In the genomic region with DNA sequence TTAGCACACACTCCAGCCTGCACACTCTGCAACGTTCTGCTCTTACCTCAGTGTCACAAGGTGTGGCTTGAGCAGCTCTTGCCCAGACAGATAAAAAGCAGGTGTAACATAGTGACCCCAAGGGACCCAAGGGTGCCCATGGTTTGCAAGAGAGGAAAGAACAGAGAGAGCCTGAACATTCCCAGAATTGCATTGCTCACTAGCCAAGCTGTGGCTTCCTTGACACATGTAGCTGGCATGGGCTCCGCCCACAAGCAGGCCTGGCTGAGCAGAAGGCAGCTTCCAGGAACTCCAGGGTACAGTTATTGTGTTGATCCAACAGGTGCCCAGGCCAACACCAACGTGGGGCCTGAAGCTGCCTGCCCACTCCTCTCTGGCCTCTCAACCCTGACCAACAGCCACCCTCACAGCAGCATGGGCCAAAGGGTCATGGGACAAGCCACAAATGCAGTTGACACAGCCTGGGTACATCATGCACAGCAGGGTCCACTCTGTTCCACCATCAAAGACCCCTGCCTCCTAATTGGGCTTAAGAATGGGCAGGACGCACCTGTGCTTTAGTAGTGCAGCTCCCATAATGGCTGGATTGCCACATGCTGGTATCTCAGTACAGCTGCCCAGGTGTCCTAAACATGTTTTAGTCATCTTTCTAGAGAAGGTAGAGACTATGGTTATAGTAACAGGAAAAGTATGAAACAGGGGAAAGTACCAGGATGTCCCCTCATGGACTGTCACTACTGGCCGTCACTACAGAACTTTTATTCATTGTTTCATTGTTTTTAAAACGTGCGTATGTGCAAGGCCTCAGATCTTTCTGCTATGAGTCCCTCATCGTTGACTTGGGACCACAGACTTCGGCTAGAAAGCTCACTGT, we compare ENCODE assay signal across 14 cellular contexts.
A peak's percentile ranks its signal among the peaks of the same experiment; 100 is the strongest.
DNase-seq lines count a peak whose midpoint lies in the region; ATAC-seq, FAIRE-seq and TF ChIP-seq lines count a peak whose summit lies in the region.
"Had no signal": no experiment of that assay in that cellular context is flagged by ENCODE, and none has a peak within 500 bp of the region (broad histone marks: within the 10 kb centered on the region; RNA-seq: fewer than 3 reads in every experiment).

No MANE protein-coding gene starts in this region.

- TF ChIP-seq POLR2A in GM12878 (IDR thresholded peaks at IDR 0.05; ENCODE audit: low read depth, low read length): no peak

- H3K4me1 ChIP-seq in GM12878 (ENCODE audit: control insufficient read depth, insufficient read depth, low read length): peaks cover 13% of the 10 kb centered on the region
- H3K4me1 ChIP-seq in aorta (ENCODE audit: control insufficient read depth in 1 of 2, insufficient read depth in 2 of 2, low read length in 2 of 2): no peaks in the 10 kb centered on the region

- H3K9ac ChIP-seq in GM12878 (ENCODE audit: control insufficient read depth, insufficient read depth, low read length): no peak overlapping the region

- H3K4me2 ChIP-seq in GM12878 (ENCODE audit: control insufficient read depth, insufficient read depth): no peak overlapping the region

- peaks cover 28% of the 10 kb centered on the region for H3K27me3 Mint-ChIP-seq in stimulated activated naive CD8-positive, alpha-beta T cell treated with anti-CD3 and anti-CD28 coated beads, Interleukin-15, amount 100 ng/mL, for 72 hours

- RAD21 ChIA-PET in GM12878 (lab: Charles Lee; ENCODE audit: unreplicated experiment): interaction anchor here (1.7 kb wide), 1 partner anchor 76 kb away, joined by 4 read pairs; no protein-coding TSS in a partner anchor

- H3K27me3 ChIP-seq in GM12878 (replicated peaks in 1 of 2; ENCODE audit: control insufficient read depth in 2 of 2, insufficient read depth in 2 of 2, low read length in 1 of 2) (no peaks in the 10 kb centered on the region), aorta (ENCODE audit: control insufficient read depth in 1 of 2, insufficient read depth in 2 of 2, low read length in 1 of 2) (no peaks in the 10 kb centered on the region)

- no TSS peak for BruUV-seq in GM12878 (replicated peaks; lab: Mats Ljungman, UMichigan)

- no peak for FAIRE-seq in GM12878 (lab: Jason Lieb, UNC)

- H2AFZ ChIP-seq in GM12878 (ENCODE audit: control insufficient read depth, low read depth, low read length): no peak overlapping the region

- H3K79me2 ChIP-seq in GM12878 (ENCODE audit: control insufficient read depth, insufficient read depth, low read length): no peaks in the 10 kb centered on the region

- POLR2A ChIA-PET in GM12878 (lab: Charles Lee): interaction anchor here (0.6 kb wide), 1 partner anchor 1516 kb away, joined by 3 read pairs; no protein-coding TSS in a partner anchor

- H3K9me3 ChIP-seq in GM12878 (replicated peaks; ENCODE audit: control insufficient read depth, insufficient read depth, low read length) (no peaks in the 10 kb centered on the region), aorta (ENCODE audit: control insufficient read depth, low read length) (no peaks in the 10 kb centered on the region)

- peaks cover 12% of the 10 kb centered on the region for H3K4me1 Mint-ChIP-seq in stimulated activated naive CD8-positive, alpha-beta T cell treated with anti-CD3 and anti-CD28 coated beads, Interleukin-15, amount 100 ng/mL, for 72 hours

- no peak for TF ChIP-seq RAD21 in GM12878 (IDR thresholded peaks at IDR 0.05; ENCODE audit: insufficient read depth, low read depth, low read length)

- CTCF ChIA-PET in GM12878 (lab: Yijun Ruan, JAX): no interaction called here

- no peak overlapping the region for H3K4me3 ChIP-seq in GM12878
- H3K4me3 ChIP-seq in aorta (ENCODE audit: low read length in 2 of 2): no peak overlapping the region

- H4K20me1 ChIP-seq in GM12878 (ENCODE audit: control insufficient read depth, insufficient read depth): no peaks in the 10 kb centered on the region

- TF ChIP-seq EP300 in GM12878 (IDR thresholded peaks at IDR 0.05; ENCODE audit: borderline replicate concordance in 1 of 2, control insufficient read depth in 1 of 2, low read depth in 2 of 2, low read length in 2 of 2): no peak

- intact Hi-C loops in GM12878 (cut with micrococcal nuclease; ENCODE audit: unreplicated experiment): no loop called here
- intact Hi-C loops in aorta (cut with DNase I): no loop called here

- H3K27ac ChIP-seq in GM12878 (ENCODE audit: control insufficient read depth, insufficient read depth): no peak overlapping the region
- no peak overlapping the region for H3K27ac ChIP-seq in aorta (ENCODE audit: low read depth in 1 of 2, low read length in 2 of 2)

- ATAC-seq in stimulated activated naive CD8-positive, alpha-beta T cell treated with anti-CD3 and anti-CD28 coated beads, Interleukin-15, amount 100 ng/mL, for 72 hours: peak; percentile 8
- ATAC-seq in stimulated activated naive CD8-positive, alpha-beta T cell treated with anti-CD3 and anti-CD28 coated beads, Interleukin-15, Interleukin-2, amounts not matched to agents 100 U/mL and 50 U/mL, for 24 hours: no peak
- ATAC-seq in GM12878: no peak
- peak; percentile 71 for ATAC-seq in left lobe of liver
- ATAC-seq in aorta (ENCODE audit: low FRiP score): peak; percentile 37
- ATAC-seq in GM18502 (IDR thresholded peaks at IDR 0.05; ENCODE audit: poor library complexity, unreplicated experiment): no peak

- in situ Hi-C loops in GM12878 (cut with MboI): no loop called here

- no peak overlapping the region for H3K27ac Mint-ChIP-seq in stimulated activated naive CD8-positive, alpha-beta T cell treated with anti-CD3 and anti-CD28 coated beads, Interleukin-15, amount 100 ng/mL, for 72 hours

- WGBS in GM12878 (ENCODE audit: insufficient coverage, insufficient replicate concordance, low lambda C conversion rate, missing lambda C conversion rate): 53% methylated on average over 9 of the region's 9 CpGs
- WGBS in aorta, 2 donors: 85% methylated on average over 9 of the region's 9 CpGs

- SMC1A ChIA-PET in GM12878 (lab: Charles Lee; ENCODE audit: uncharacterized antibody, unreplicated experiment): interaction anchor here (0.6 kb wide), 1 partner anchor 395 kb away, joined by 3 read pairs; no protein-coding TSS in a partner anchor

- no peak for DNase-seq in stimulated activated naive CD8-positive, alpha-beta T cell treated with anti-CD3 and anti-CD28 coated beads, Interleukin-15, amount 100 ng/mL, for 72 hours
- DNase-seq in stimulated activated naive CD8-positive, alpha-beta T cell treated with anti-CD3 and anti-CD28 coated beads, Interleukin-15, Interleukin-2, amounts not matched to agents 100 U/mL and 50 U/mL, for 24 hours: no peak
- DNase-seq in GM12878 (ENCODE audit: low read depth, low spot score) (no peak), left lobe of liver (ENCODE audit: low spot score) (peak; percentile 94), aorta (peak in 1 of 2 donors; percentile 61)
- DNase-seq in stimulated activated CD4-positive, alpha-beta T cell treated with anti-CD3 and anti-CD28 coated beads, Interleukin-2, amount 100 ng/mL, for 24 hours: no peak
- no peak for DNase-seq in activated CD4-positive, alpha-beta T cell treated with anti-CD3 and anti-CD28 coated beads, Interleukin-2, amount 50 U/mL, for 4 hours
- DNase-seq: activated CD8-positive, alpha-beta memory T cell treated with anti-CD3 and anti-CD28 coated beads, Interleukin-2, amount 50 U/mL, for 48 hours; anterior cingulate cortex; erythroblast; NCI-H1436 treated with DMSO at 0.1 percent for 48 hours; retina; T-helper 9 cell had no signal

- H3K4me3 Mint-ChIP-seq in stimulated activated naive CD8-positive, alpha-beta T cell treated with anti-CD3 and anti-CD28 coated beads, Interleukin-15, amount 100 ng/mL, for 72 hours: no peak overlapping the region

- H3K36me3 ChIP-seq in GM12878 (ENCODE audit: control insufficient read depth in 2 of 2, insufficient read depth in 2 of 2, low read length in 1 of 2): no peaks in the 10 kb centered on the region
- no peaks in the 10 kb centered on the region for H3K36me3 ChIP-seq in aorta (ENCODE audit: control insufficient read depth in 1 of 2, insufficient read depth in 2 of 2, low read length in 1 of 2)

- no peak for TF ChIP-seq CTCF in GM12878 (IDR thresholded peaks at IDR 0.05 in 2 of 3, conservative IDR thresholded peaks at IDR 0.05 in 1 of 3; ENCODE audit: control insufficient read depth in 2 of 3, extremely low read depth in 1 of 3, insufficient read depth in 1 of 3, low read depth in 3 of 3, low read length in 3 of 3)

- H3K9me3 Mint-ChIP-seq in stimulated activated naive CD8-positive, alpha-beta T cell treated with anti-CD3 and anti-CD28 coated beads, Interleukin-15, amount 100 ng/mL, for 72 hours: no peaks in the 10 kb centered on the region

TF ChIP-seq in GM12878, 131 proteins besides CTCF, POLR2A, EP300 and RAD21:
- no peak for TF ChIP-seq IRF4 (IDR thresholded peaks at IDR 0.05; ENCODE audit: low read depth, low read length)
- no peak for TF ChIP-seq RB1 (IDR thresholded peaks at IDR 0.05; ENCODE audit: borderline replicate concordance)
- TF ChIP-seq NBN (IDR thresholded peaks at IDR 0.05): no peak
- TF ChIP-seq, protein P1, sequence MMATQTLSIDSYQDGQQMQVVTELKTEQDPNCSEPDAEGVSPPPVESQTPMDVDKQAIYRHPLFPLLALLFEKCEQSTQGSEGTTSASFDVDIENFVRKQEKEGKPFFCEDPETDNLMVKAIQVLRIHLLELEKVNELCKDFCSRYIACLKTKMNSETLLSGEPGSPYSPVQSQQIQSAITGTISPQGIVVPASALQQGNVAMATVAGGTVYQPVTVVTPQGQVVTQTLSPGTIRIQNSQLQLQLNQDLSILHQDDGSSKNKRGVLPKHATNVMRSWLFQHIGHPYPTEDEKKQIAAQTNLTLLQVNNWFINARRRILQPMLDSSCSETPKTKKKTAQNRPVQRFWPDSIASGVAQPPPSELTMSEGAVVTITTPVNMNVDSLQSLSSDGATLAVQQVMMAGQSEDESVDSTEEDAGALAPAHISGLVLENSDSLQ (IDR thresholded peaks at IDR 0.05): no peak
- TF ChIP-seq, protein P2, sequence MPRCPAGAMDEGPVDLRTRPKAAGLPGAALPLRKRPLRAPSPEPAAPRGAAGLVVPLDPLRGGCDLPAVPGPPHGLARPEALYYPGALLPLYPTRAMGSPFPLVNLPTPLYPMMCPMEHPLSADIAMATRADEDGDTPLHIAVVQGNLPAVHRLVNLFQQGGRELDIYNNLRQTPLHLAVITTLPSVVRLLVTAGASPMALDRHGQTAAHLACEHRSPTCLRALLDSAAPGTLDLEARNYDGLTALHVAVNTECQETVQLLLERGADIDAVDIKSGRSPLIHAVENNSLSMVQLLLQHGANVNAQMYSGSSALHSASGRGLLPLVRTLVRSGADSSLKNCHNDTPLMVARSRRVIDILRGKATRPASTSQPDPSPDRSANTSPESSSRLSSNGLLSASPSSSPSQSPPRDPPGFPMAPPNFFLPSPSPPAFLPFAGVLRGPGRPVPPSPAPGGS (IDR thresholded peaks at IDR 0.05; ENCODE audit: borderline replicate concordance, insufficient read depth, low read depth, low read length, poor library complexity, severe bottlenecking): peak; percentile 13
- no peak for TF ChIP-seq BACH1 (IDR thresholded peaks at IDR 0.05; ENCODE audit: borderline replicate concordance)
- no peak for TF ChIP-seq EGR1 (IDR thresholded peaks at IDR 0.05; ENCODE audit: borderline replicate concordance in 1 of 2, low read depth in 2 of 2, low read length in 2 of 2)

Comparison
In these comparisons a context has a peak if more than half of its experiments do, and no peak if none do; other contexts are left out.
1. ATAC-seq: peak in stimulated activated naive CD8-positive, alpha-beta T cell treated with anti-CD3 and anti-CD28 coated beads, Interleukin-15, amount 100 ng/mL, for 72 hours (single experiment), left lobe of liver (single experiment) and aorta (single experiment); none in stimulated activated naive CD8-positive, alpha-beta T cell treated with anti-CD3 and anti-CD28 coated beads, Interleukin-15, Interleukin-2, amounts not matched to agents 100 U/mL and 50 U/mL, for 24 hours (single experiment), GM12878 (single experiment) and GM18502 (single experiment).